In genomic region chr11:71580057-71581003, GRCh38 we compare ENCODE assay signal across 9 cellular contexts. TPM values are rescaled to one million over a fixed set of nuclear protein-coding genes. Genes with fewer than 3 reads are reported as not detected.
A peak's percentile ranks its signal among the peaks of the same experiment; 100 is the strongest.
DNase-seq lines count a peak whose midpoint lies in the region; ATAC-seq and TF ChIP-seq lines count a peak whose summit lies in the region.
"Had no signal": no experiment of that assay in that cellular context is flagged by ENCODE, and none has a peak within 500 bp of the region (broad histone marks: within the 10 kb centered on the region; RNA-seq: fewer than 3 reads in every experiment).

No MANE protein-coding gene starts in this region.

- DNase-seq in activated T-cell treated with anti-CD3 and anti-CD28 coated beads for 48 hours (ENCODE audit: low read depth) (peak; percentile 14), NB4 (ENCODE audit: low read depth) (peak; percentile 53), ecto neural progenitor cell (ENCODE audit: low spot score) (peak; percentile 65), memory B cell (ENCODE audit: low spot score in 2 of 2) (no peak), tibial artery (peak in 1 of 2 donors; percentile 37)
- DNase-seq in activated T-cell treated with anti-CD3 and anti-CD28 coated beads, Interleukin-2, amount 50 U/mL, for 4 hours, result no peak

- peaks cover 2% of the 10 kb centered on the region for H3K4me1 Mint-ChIP-seq in activated T-cell treated with anti-CD3 and anti-CD28 coated beads, Interleukin-2, amount 50 U/mL, for 4 hours (ENCODE audit: low read depth)
- peaks cover 7% of the 10 kb centered on the region for H3K4me1 Mint-ChIP-seq in memory B cell

- H3K9me3 Mint-ChIP-seq in activated T-cell treated with anti-CD3 and anti-CD28 coated beads, Interleukin-2, amount 50 U/mL, for 4 hours, result no peaks in the 10 kb centered on the region
- H3K9me3 Mint-ChIP-seq in memory B cell, result no peaks in the 10 kb centered on the region

- H3K27ac Mint-ChIP-seq in memory B cell, result no peak overlapping the region

- intact Hi-C loops in tibial artery (cut with DNase I; ENCODE audit: low total_unique reads), result no loop called here

- no peak overlapping the region for H3K4me3 Mint-ChIP-seq in activated T-cell treated with anti-CD3 and anti-CD28 coated beads, Interleukin-2, amount 50 U/mL, for 4 hours
- H3K4me3 Mint-ChIP-seq in memory B cell, result no peak overlapping the region

- TF ChIP-seq CTCF in NB4 (IDR thresholded peaks at IDR 0.05; ENCODE audit: low read depth, low read length), result peak; percentile 96
- peak; percentile 55 to 74 for TF ChIP-seq CTCF in tibial artery (IDR thresholded peaks at IDR 0.05)

- H3K36me3 ChIP-seq in tibial artery, result no peaks in the 10 kb centered on the region

- peaks cover 0 to 22% of the 10 kb centered on the region in 2 donors for H3K27me3 ChIP-seq in tibial artery

- peaks cover 32% of the 10 kb centered on the region for H3K27me3 Mint-ChIP-seq in activated T-cell treated with anti-CD3 and anti-CD28 coated beads, Interleukin-2, amount 50 U/mL, for 4 hours (ENCODE audit: low read depth)
- peaks cover 16% of the 10 kb centered on the region for H3K27me3 Mint-ChIP-seq in memory B cell

- no peak overlapping the region for H3K4me3 ChIP-seq in NB4 (ENCODE audit: low read depth, low read length)
- H3K4me3 ChIP-seq in tibial artery, result no peak overlapping the region

- H3K4me1 ChIP-seq in tibial artery, result no peaks in the 10 kb centered on the region

- no peaks in the 10 kb centered on the region for H3K9me3 ChIP-seq in tibial artery

- H3K27ac ChIP-seq in tibial artery, result no peak overlapping the region

- ATAC-seq in activated T-cell treated with anti-CD3 and anti-CD28 coated beads, Interleukin-2, amount 50 U/mL, for 4 hours, result no peak
- ATAC-seq in SK-N-SH treated with all-trans-retinoic acid at 6 μM for 48 hours, result peak; percentile 94
- ATAC-seq in memory B cell (ENCODE audit: low read depth), result peak; percentile 35
- ATAC-seq in HG03159 (IDR thresholded peaks at IDR 0.05; ENCODE audit: unreplicated experiment), result no peak

- no peaks in the 10 kb centered on the region for H3K36me3 Mint-ChIP-seq in activated T-cell treated with anti-CD3 and anti-CD28 coated beads, Interleukin-2, amount 50 U/mL, for 4 hours (ENCODE audit: insufficient read depth)
- H3K36me3 Mint-ChIP-seq in memory B cell, result no peaks in the 10 kb centered on the region

- no peak for TF ChIP-seq POLR2A in NB4 (IDR thresholded peaks at IDR 0.05; ENCODE audit: extremely low read depth, insufficient read length)

TF ChIP-seq in SK-N-SH treated with all-trans-retinoic acid at 6 μM for 48 hours, 23 proteins besides CTCF, POLR2A, EP300 and RAD21:
- TF ChIP-seq, protein P1, sequence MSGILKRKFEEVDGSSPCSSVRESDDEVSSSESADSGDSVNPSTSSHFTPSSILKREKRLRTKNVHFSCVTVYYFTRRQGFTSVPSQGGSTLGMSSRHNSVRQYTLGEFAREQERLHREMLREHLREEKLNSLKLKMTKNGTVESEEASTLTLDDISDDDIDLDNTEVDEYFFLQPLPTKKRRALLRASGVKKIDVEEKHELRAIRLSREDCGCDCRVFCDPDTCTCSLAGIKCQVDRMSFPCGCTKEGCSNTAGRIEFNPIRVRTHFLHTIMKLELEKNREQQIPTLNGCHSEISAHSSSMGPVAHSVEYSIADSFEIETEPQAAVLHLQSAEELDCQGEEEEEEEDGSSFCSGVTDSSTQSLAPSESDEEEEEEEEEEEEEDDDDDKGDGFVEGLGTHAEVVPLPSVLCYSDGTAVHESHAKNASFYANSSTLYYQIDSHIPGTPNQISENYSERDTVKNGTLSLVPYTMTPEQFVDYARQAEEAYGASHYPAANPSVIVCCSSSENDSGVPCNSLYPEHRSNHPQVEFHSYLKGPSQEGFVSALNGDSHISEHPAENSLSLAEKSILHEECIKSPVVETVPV (CRISPR knock-in tag; IDR thresholded peaks at IDR 0.05), result no peak
- TF ChIP-seq POU6F1 (CRISPR knock-in tag; IDR thresholded peaks at IDR 0.05; ENCODE audit: borderline replicate concordance, low read depth) (no peak), ZFP30 (CRISPR knock-in tag; IDR thresholded peaks at IDR 0.05) (no peak), TOX (CRISPR knock-in tag; IDR thresholded peaks at IDR 0.05; ENCODE audit: borderline replicate concordance) (no peak), ESRRG (CRISPR knock-in tag; IDR thresholded peaks at IDR 0.05) (no peak), BACH2 (CRISPR knock-in tag; IDR thresholded peaks at IDR 0.05; ENCODE audit: borderline replicate concordance) (no peak), ARNTL (CRISPR knock-in tag; IDR thresholded peaks at IDR 0.05; ENCODE audit: borderline replicate concordance, low read depth) (no peak), ISL1 (CRISPR knock-in tag; IDR thresholded peaks at IDR 0.05) (no peak), OSR1 (CRISPR knock-in tag; IDR thresholded peaks at IDR 0.05) (no peak), ZNF8 (CRISPR knock-in tag; IDR thresholded peaks at IDR 0.05) (no peak), PPARA (CRISPR knock-in tag; IDR thresholded peaks at IDR 0.05; ENCODE audit: borderline replicate concordance) (no peak), TCF4 (CRISPR knock-in tag; IDR thresholded peaks at IDR 0.05; ENCODE audit: borderline replicate concordance) (no peak), GLIS3 (CRISPR knock-in tag; IDR thresholded peaks at IDR 0.05) (no peak), SNAI2 (CRISPR knock-in tag; IDR thresholded peaks at IDR 0.05) (no peak), RARB (CRISPR knock-in tag; IDR thresholded peaks at IDR 0.05) (no peak), ZC3H10 (CRISPR knock-in tag; IDR thresholded peaks at IDR 0.05) (no peak), CSDC2 (CRISPR knock-in tag; IDR thresholded peaks at IDR 0.05) (no peak)
- TF ChIP-seq, protein P2, sequence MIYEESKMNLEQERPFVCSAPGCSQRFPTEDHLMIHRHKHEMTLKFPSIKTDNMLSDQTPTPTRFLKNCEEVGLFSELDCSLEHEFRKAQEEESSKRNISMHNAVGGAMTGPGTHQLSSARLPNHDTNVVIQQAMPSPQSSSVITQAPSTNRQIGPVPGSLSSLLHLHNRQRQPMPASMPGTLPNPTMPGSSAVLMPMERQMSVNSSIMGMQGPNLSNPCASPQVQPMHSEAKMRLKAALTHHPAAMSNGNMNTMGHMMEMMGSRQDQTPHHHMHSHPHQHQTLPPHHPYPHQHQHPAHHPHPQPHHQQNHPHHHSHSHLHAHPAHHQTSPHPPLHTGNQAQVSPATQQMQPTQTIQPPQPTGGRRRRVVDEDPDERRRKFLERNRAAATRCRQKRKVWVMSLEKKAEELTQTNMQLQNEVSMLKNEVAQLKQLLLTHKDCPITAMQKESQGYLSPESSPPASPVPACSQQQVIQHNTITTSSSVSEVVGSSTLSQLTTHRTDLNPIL (CRISPR knock-in tag; IDR thresholded peaks at IDR 0.05; ENCODE audit: low read depth), result no peak

RNA-seq across cellular contexts. Expression of gene KRTAP5-11, which starts 2.3 kb away (rescaled TPM):
- total RNA-seq in activated T-cell treated with anti-CD3 and anti-CD28 coated beads, Interleukin-2, amount 50 U/mL, for 4 hours, result not detected
- total RNA-seq: urinary bladder had no signal

RNA-seq across cellular contexts. Expression of gene KRTAP5-10, which starts 15.0 kb away (rescaled TPM):
- total RNA-seq in activated T-cell treated with anti-CD3 and anti-CD28 coated beads, Interleukin-2, amount 50 U/mL, for 4 hours, result not detected
- total RNA-seq: urinary bladder had no signal

RNA-seq across cellular contexts. Expression of gene KRTAP5-9, which starts 32.1 kb away (rescaled TPM):
- not detected for total RNA-seq in activated T-cell treated with anti-CD3 and anti-CD28 coated beads, Interleukin-2, amount 50 U/mL, for 4 hours
- total RNA-seq: urinary bladder had no signal

RNA-seq across cellular contexts. Expression of gene KRTAP5-8, which starts 42.5 kb away (rescaled TPM):
- total RNA-seq in activated T-cell treated with anti-CD3 and anti-CD28 coated beads, Interleukin-2, amount 50 U/mL, for 4 hours, result not detected
- total RNA-seq: urinary bladder had no signal

RNA-seq across cellular contexts. Expression of gene KRTAP5-7, which starts 53.3 kb away (rescaled TPM):
- total RNA-seq in activated T-cell treated with anti-CD3 and anti-CD28 coated beads, Interleukin-2, amount 50 U/mL, for 4 hours, result not detected

Comparison
In these comparisons a context has a peak if more than half of its experiments do, and no peak if none do; other contexts are left out.
1. DNase-seq: peak in activated T-cell treated with anti-CD3 and anti-CD28 coated beads for 48 hours (single experiment), NB4 (single experiment) and ecto neural progenitor cell (single experiment); none in activated T-cell treated with anti-CD3 and anti-CD28 coated beads, Interleukin-2, amount 50 U/mL, for 4 hours (single experiment) and memory B cell (0 of 2).
2. ATAC-seq: peak in SK-N-SH treated with all-trans-retinoic acid at 6 μM for 48 hours (single experiment) and memory B cell (single experiment); none in activated T-cell treated with anti-CD3 and anti-CD28 coated beads, Interleukin-2, amount 50 U/mL, for 4 hours (0 of 2) and HG03159 (single experiment).